Comparison of ENCODE assay signal across 8 cellular contexts in genomic region chr15:92277776-92278175, GRCh38.
DNase-seq lines count a peak whose midpoint lies in the region; ATAC-seq and TF ChIP-seq lines count a peak whose summit lies in the region.

No MANE protein-coding gene starts in this region.

- in situ Hi-C loops in GM13976 (cut with MboI; ENCODE audit: low sequenced_read_pairs, unreplicated experiment): loop anchor here (25.0 kb wide), 1 partner anchor 165 kb away; no protein-coding TSS in a partner anchor

- 0 to 100% (median 58%) methylated on average over 1 of the region's 1 CpG for WGBS in heart left ventricle, 4 donors

- TF ChIP-seq POLR2A in heart left ventricle (IDR thresholded peaks at IDR 0.05): no peak

- intact Hi-C loops in heart left ventricle (cut with DNase I): loop anchor here in 8 of 10 donors (1.0 to 5.0 kb wide), 4 partner anchors 105 to 115 kb away; partner anchors contain the start of gene ST8SIA2 (in 1 of the 8)

- DNase-seq in CD1c-positive myeloid dendritic cell (ENCODE audit: extremely low spot score) (peak; percentile 56), GM13976 (ENCODE audit: low spot score) (peak; percentile 13), NCI-H446 treated with DMSO at 0.1 percent for 48 hours (lab: John Stamatoyannopoulos, UW) (peak; percentile 28), heart left ventricle (peak in 1 of 5 donors; percentile 19), NK-92 (lab: John Stamatoyannopoulos, UW; ENCODE audit: unreplicated experiment) (no peak), NOMO-1 (lab: John Stamatoyannopoulos, UW; ENCODE audit: unreplicated experiment in 2 of 2) (no peak)
- no peak for DNase-seq in activated effector memory CD4-positive, alpha-beta T cell treated with anti-CD3 and anti-CD28 coated beads, Interleukin-2, amount 50 U/mL, for 16 hours

- H3K4me1 ChIP-seq in heart left ventricle: no peaks in the 10 kb centered on the region

- H3K27ac ChIP-seq in heart left ventricle: no peak overlapping the region

- H3K4me3 ChIP-seq in heart left ventricle: no peak overlapping the region

- no peaks in the 10 kb centered on the region for H3K27me3 ChIP-seq in heart left ventricle

- TF ChIP-seq CTCF in GM13976 (IDR thresholded peaks at IDR 0.05; ENCODE audit: borderline replicate concordance, control extremely low read depth, extremely low read depth, insufficient read depth, missing control alignments): peak; percentile 11
- TF ChIP-seq CTCF in heart left ventricle (IDR thresholded peaks at IDR 0.05): peak; percentile 13 to 51 (median 36)

- ATAC-seq in heart left ventricle (peak in 3 of 4 donors; percentile 57 to 77 (median 58)), GM19324 (IDR thresholded peaks at IDR 0.05; ENCODE audit: low FRiP score, unreplicated experiment) (no peak)

- H3K9me3 ChIP-seq in heart left ventricle: no peaks in the 10 kb centered on the region

- no peaks in the 10 kb centered on the region for H3K36me3 ChIP-seq in heart left ventricle

Comparison
In these comparisons a context has a peak if more than half of its experiments do, and no peak if none do; other contexts are left out.
1. DNase-seq: peak in CD1c-positive myeloid dendritic cell (single experiment), GM13976 (single experiment) and NCI-H446 treated with DMSO at 0.1 percent for 48 hours (single experiment); none in NK-92 (single experiment), NOMO-1 (0 of 2) and activated effector memory CD4-positive, alpha-beta T cell treated with anti-CD3 and anti-CD28 coated beads, Interleukin-2, amount 50 U/mL, for 16 hours (single experiment).